In the genomic region with DNA sequence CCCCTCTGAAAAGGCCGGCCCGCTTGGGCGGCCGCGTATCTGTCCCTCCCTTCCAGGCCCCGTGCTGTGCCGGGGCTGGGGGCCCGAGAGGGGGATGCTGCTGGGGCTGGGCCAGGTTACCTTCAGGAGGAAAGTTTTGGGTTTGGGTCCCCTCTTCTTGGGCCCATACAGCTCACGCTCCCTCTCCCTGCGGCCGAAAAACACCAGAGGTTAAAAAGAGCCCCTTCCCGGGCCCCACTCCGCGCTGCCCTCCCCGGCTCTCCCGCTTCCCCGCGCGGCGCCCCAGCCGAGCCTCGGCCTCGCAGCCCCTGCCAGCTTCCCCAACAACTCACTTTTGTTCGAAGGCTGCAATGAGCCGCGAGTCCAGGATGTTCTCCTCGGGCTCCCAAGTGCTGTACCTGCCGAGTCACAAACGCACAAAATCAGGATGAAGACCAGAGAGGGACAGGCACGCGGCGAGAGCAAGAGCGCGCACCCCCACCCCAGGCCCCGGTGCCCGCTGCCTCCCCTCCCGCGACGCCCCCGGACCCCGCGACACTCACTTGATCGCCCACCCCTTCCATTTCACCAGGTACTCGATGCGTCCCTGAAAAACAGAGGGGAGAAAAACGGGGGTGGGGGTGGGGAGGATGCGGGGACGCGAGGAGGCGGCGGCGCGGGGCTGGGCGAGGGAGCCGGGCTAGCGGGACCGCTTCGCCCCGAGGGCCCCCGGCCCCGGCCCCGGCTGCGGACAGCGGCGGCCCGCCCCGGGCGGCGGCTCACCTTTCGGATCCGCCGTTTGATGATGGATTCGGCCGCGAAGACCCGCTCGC, we compare ENCODE assay signal across 8 cellular contexts. TPM values are rescaled to one million over a fixed set of nuclear protein-coding genes. Genes with fewer than 3 reads are reported as not detected.
DNase-seq lines count a peak whose midpoint lies in the region; ATAC-seq, FAIRE-seq and TF ChIP-seq lines count a peak whose summit lies in the region.

No MANE protein-coding gene starts in this region.

- H3K27me3 Mint-ChIP-seq in CD4-positive, alpha-beta memory T cell: no peaks in the 10 kb centered on the region

- peaks cover 0 to 28% of the 10 kb centered on the region in 2 donors for H3K36me3 Mint-ChIP-seq in CD4-positive, alpha-beta memory T cell

- TF ChIP-seq POLR2A in breast epithelium (IDR thresholded peaks at IDR 0.05): no peak

- CTCF ChIA-PET in CD4-positive, alpha-beta memory T cell (lab: Charles Lee; ENCODE audit: partially characterized antibody): interaction anchor here (0.8 to 7.1 kb wide), 17 partner anchors 9 to 448 kb away, joined by 3 to 168 read pairs (median 9); a partner anchor contains a TSS
- CTCF ChIA-PET in PC-9 (lab: Charles Lee): interaction anchor here (0.7 to 3.3 kb wide), 4 partner anchors 49 to 579 kb away, joined by 3 to 18 read pairs (median 7); no protein-coding TSS in a partner anchor

- peak in 4 of 5 donors; percentile 23 to 46 (median 31) for DNase-seq in CD4-positive, alpha-beta memory T cell
- DNase-seq in PC-9 (peak in 1 of 2 experiments; percentile 42), breast epithelium (ENCODE audit: low spot score in 2 of 2) (no peak), kidney (peak; percentile 83), NCI-H82 treated with DMSO at 0.1 percent for 48 hours (lab: John Stamatoyannopoulos, UW; ENCODE audit: unreplicated experiment) (no peak), NCI-H2171 (lab: John Stamatoyannopoulos, UW) (no peak)
- peak in 2 of 3 experiments; percentile 31 to 37 for DNase-seq in stimulated activated CD4-positive, alpha-beta T cell treated with anti-CD3 and anti-CD28 coated beads, TNF-alpha, amount 100 ng/mL, for 4 hours (ENCODE audit: low read depth in 3 of 3)

- H3K79me2 ChIP-seq in PC-9 (ENCODE audit: low read depth): peaks cover 32% of the 10 kb centered on the region

- BruUV-seq in PC-9 (replicated peaks; lab: Mats Ljungman, UMichigan): no TSS peak

- peaks cover 20% of the 10 kb centered on the region for H3K36me3 ChIP-seq in CD4-positive, alpha-beta memory T cell (ENCODE audit: insufficient read depth, low read length)
- H3K36me3 ChIP-seq in PC-9 (ENCODE audit: low read depth): peaks cover 9% of the 10 kb centered on the region; the same call in 1 of the 2 replicates
- H3K36me3 ChIP-seq in breast epithelium: no peaks in the 10 kb centered on the region
- H3K36me3 ChIP-seq in kidney (ENCODE audit: control insufficient read depth in 1 of 2, insufficient read depth in 2 of 2, low read length in 2 of 2): peaks cover 0 to 3% of the 10 kb centered on the region in 2 donors

- peak overlapping the region; percentile 67 for H2AFZ ChIP-seq in PC-9

- FAIRE-seq in kidney (lab: Jason Lieb, UNC): no peak

- peak; percentile 14 for ATAC-seq in GM21737 (IDR thresholded peaks at IDR 0.05; ENCODE audit: unreplicated experiment)

- no peaks in the 10 kb centered on the region for H3K27me3 ChIP-seq in CD4-positive, alpha-beta memory T cell (ENCODE audit: insufficient read depth, low read length)
- H3K27me3 ChIP-seq in PC-9 (ENCODE audit: insufficient read depth, low read depth) (no peaks in the 10 kb centered on the region), breast epithelium (no peaks in the 10 kb centered on the region)

- H4K20me1 ChIP-seq in PC-9 (ENCODE audit: insufficient read depth): peaks cover 6% of the 10 kb centered on the region; the same call in 1 of the 2 replicates

- intact Hi-C loops in CD4-positive, alpha-beta memory T cell (cut with micrococcal nuclease): loop anchor here (1.0 to 5.0 kb wide), 6 partner anchors 55 to 448 kb away; a partner anchor contains a TSS
- intact Hi-C loops in PC-9 (cut with micrococcal nuclease; ENCODE audit: unreplicated experiment): loop anchor here (1.0 to 5.0 kb wide), 5 partner anchors 56 to 1166 kb away; no protein-coding TSS in a partner anchor
- intact Hi-C loops in breast epithelium (cut with DNase I; ENCODE audit: low total_unique reads): loop anchor here (10.0 kb wide), 1 partner anchor 53 kb away; no protein-coding TSS in a partner anchor
- intact Hi-C loops in kidney (cut with DNase I): no loop called here

- H3K27ac Mint-ChIP-seq in CD4-positive, alpha-beta memory T cell: peak overlapping the region; percentile 61 to 97 (median 89)

- H3K4me1 Mint-ChIP-seq in CD4-positive, alpha-beta memory T cell: peaks cover 34 to 62% (median 45%) of the 10 kb centered on the region in 4 donors

- no peaks in the 10 kb centered on the region for H3K9me2 ChIP-seq in PC-9 (ENCODE audit: insufficient read depth)

- H3K4me2 ChIP-seq in PC-9: peak overlapping the region; percentile 82

- POLR2A ChIA-PET in CD4-positive, alpha-beta memory T cell (lab: Charles Lee; ENCODE audit: partially characterized antibody): interaction anchor here (0.6 to 6.2 kb wide), 21 partner anchors 8 to 1035 kb away, joined by 3 to 85 read pairs (median 5); a partner anchor contains a TSS
- POLR2A ChIA-PET in PC-9 (lab: Charles Lee; ENCODE audit: unreplicated experiment): interaction anchor here (0.5 kb wide), 1 partner anchor 341 kb away, joined by 29 read pairs; no protein-coding TSS in a partner anchor

- H3K9ac ChIP-seq in kidney (ENCODE audit: low read length in 2 of 2): peak overlapping the region in 1 of 2 donors; percentile 69

- H3K4me1 ChIP-seq in CD4-positive, alpha-beta memory T cell (ENCODE audit: insufficient read depth, low read length): peaks cover 53% of the 10 kb centered on the region
- H3K4me1 ChIP-seq in PC-9 (replicated peaks; ENCODE audit: insufficient read depth): peaks cover 28% of the 10 kb centered on the region
- H3K4me1 ChIP-seq in breast epithelium: peaks cover 0 to 10% of the 10 kb centered on the region in 2 donors
- H3K4me1 ChIP-seq in kidney (ENCODE audit: control insufficient read depth in 1 of 2, insufficient read depth in 1 of 2, low read depth in 1 of 2, low read length in 2 of 2): peaks cover 9 to 16% of the 10 kb centered on the region in 2 donors

- peak overlapping the region; percentile 52 to 55 for H3K4me3 ChIP-seq in CD4-positive, alpha-beta memory T cell (ENCODE audit: low read length in 2 of 2)
- peak overlapping the region; percentile 83 for H3K4me3 ChIP-seq in PC-9
- H3K4me3 ChIP-seq in breast epithelium: peak overlapping the region; percentile 75 to 99 (median 76)
- peak overlapping the region; percentile 57 to 68 for H3K4me3 ChIP-seq in kidney (ENCODE audit: low read length in 2 of 2)

- no peaks in the 10 kb centered on the region for H3K9me3 ChIP-seq in CD4-positive, alpha-beta memory T cell (ENCODE audit: control insufficient read depth in 1 of 2, low read length in 2 of 2)
- H3K9me3 ChIP-seq in PC-9 (ENCODE audit: insufficient read depth, low read depth) (no peaks in the 10 kb centered on the region), breast epithelium (no peaks in the 10 kb centered on the region), kidney (ENCODE audit: control insufficient read depth in 1 of 2, low read length in 2 of 2) (no peaks in the 10 kb centered on the region)

- no peaks in the 10 kb centered on the region for H3K9me3 Mint-ChIP-seq in CD4-positive, alpha-beta memory T cell

- H3K4me3 Mint-ChIP-seq in CD4-positive, alpha-beta memory T cell: peak overlapping the region; percentile 87 to 96 (median 94)

- TF ChIP-seq CTCF in PC-9 (conservative IDR thresholded peaks at IDR 0.05) (no peak), breast epithelium (IDR thresholded peaks at IDR 0.05) (no peak), kidney (IDR thresholded peaks at IDR 0.05; ENCODE audit: borderline replicate concordance, extremely low read depth, insufficient read depth) (no peak)

- H3F3A ChIP-seq in PC-9 (ENCODE audit: insufficient read depth, low read depth): peaks cover 48% of the 10 kb centered on the region

- peak overlapping the region; percentile 56 for H3K27ac ChIP-seq in CD4-positive, alpha-beta memory T cell (ENCODE audit: low read depth, low read length)
- peak overlapping the region; percentile 52 for H3K27ac ChIP-seq in PC-9
- H3K27ac ChIP-seq in breast epithelium: peak overlapping the region; percentile 96 to 97
- H3K27ac ChIP-seq in kidney (ENCODE audit: low read depth in 2 of 2, low read length in 2 of 2): peak overlapping the region; percentile 71 to 74

RNA-seq across cellular contexts. Expression of a gene that starts 0.5 kb away (rescaled TPM):
- 10 to 100 TPM; 85.0 to 88.0 TPM for total RNA-seq in CD4-positive, alpha-beta memory T cell
- polyA plus RNA-seq in CD4-positive, alpha-beta memory T cell: 10 to 100 TPM in 1 of 2 donors, 1 to 10 TPM in 1; 4.1 to 10.9 TPM
- total RNA-seq in PC-9 (2021) (131 and 136 TPM in 2 replicates), breast epithelium (10 to 100 TPM; 20.2 to 34.7 (median 25.9) TPM), kidney (113 TPM)
- polyA plus RNA-seq in kidney (ENCODE audit: insufficient read depth, low read depth, low replicate concordance): 24.9 TPM

RNA-seq across cellular contexts. Expression of a gene that starts 27.7 kb away (rescaled TPM):
- total RNA-seq in CD4-positive, alpha-beta memory T cell: 1 to 10 TPM; 8.6 to 9.0 TPM
- under 1 TPM; 0.31 to 0.61 TPM for polyA plus RNA-seq in CD4-positive, alpha-beta memory T cell
- total RNA-seq in PC-9 (2021): 14.7 and 23.8 TPM in 2 replicates
- total RNA-seq in breast epithelium: 1 to 10 TPM; 3.7 to 4.6 (median 4.5) TPM
- 12.5 TPM for total RNA-seq in kidney
- 1.1 TPM for polyA plus RNA-seq in kidney (ENCODE audit: insufficient read depth, low read depth, low replicate concordance)

Comparison
In these comparisons a context has a peak if more than half of its experiments do, and no peak if none do; other contexts are left out.
1. DNase-seq: peak in CD4-positive, alpha-beta memory T cell (4 of 5), kidney (single experiment) and stimulated activated CD4-positive, alpha-beta T cell treated with anti-CD3 and anti-CD28 coated beads, TNF-alpha, amount 100 ng/mL, for 4 hours (2 of 3); none in breast epithelium (0 of 2), NCI-H82 treated with DMSO at 0.1 percent for 48 hours (single experiment) and NCI-H2171 (single experiment).
2. Peak in every context shown above with its lines, with median percentiles within 50 percentile points of each other: H3K27ac ChIP-seq and H3K4me3 ChIP-seq.